In genomic region chr20:43722153-43722505, GRCh38 we compare ENCODE assay signal across 12 cellular contexts. TPM values are rescaled to one million over a fixed set of nuclear protein-coding genes. Genes with fewer than 3 reads are reported as not detected.
DNase-seq lines count a peak whose midpoint lies in the region; ATAC-seq and TF ChIP-seq lines count a peak whose summit lies in the region.
"Had no signal": no experiment of that assay in that cellular context is flagged by ENCODE, and none has a peak within 500 bp of the region (broad histone marks: within the 10 kb centered on the region; RNA-seq: fewer than 3 reads in every experiment).

No MANE protein-coding gene starts in this region.

- intact Hi-C loops in psoas muscle (cut with DNase I) = no loop called here

- H3K36me3 ChIP-seq in psoas muscle (ENCODE audit: insufficient read depth in 1 of 2, low read depth in 1 of 2) = no peaks in the 10 kb centered on the region

- no peak for ATAC-seq in psoas muscle

- H3K9me3 ChIP-seq in psoas muscle = no peaks in the 10 kb centered on the region

- no peaks in the 10 kb centered on the region for H3K4me1 ChIP-seq in psoas muscle

- H3K4me3 ChIP-seq in psoas muscle = no peak overlapping the region

- 39 to 43% (median 41%) methylated on average over 8 of the region's 8 CpGs for WGBS in psoas muscle, 3 donors

- H3K27ac ChIP-seq in psoas muscle = no peak overlapping the region
- H3K27ac ChIP-seq: 22Rv1 had no signal

- no peak for TF ChIP-seq CTCF in psoas muscle (IDR thresholded peaks at IDR 0.05)

- peaks cover 0 to 2% (median 0%) of the 10 kb centered on the region in 3 donors for H3K27me3 ChIP-seq in psoas muscle (ENCODE audit: insufficient read depth in 3 of 3, low read length in 2 of 3)

- DNase-seq in DMS53 treated with DMSO at 0.1 percent for 48 hours (lab: John Stamatoyannopoulos, UW; ENCODE audit: unreplicated experiment) = peak; percentile 24
- DNase-seq in DMS53 (lab: John Stamatoyannopoulos, UW) = no peak
- peak; percentile 30 to 49 for DNase-seq in activated CD4-positive, alpha-beta T cell treated with anti-CD3 and anti-CD28 coated beads, Interleukin-2, amount 50 U/mL, for 48 hours
- peak; percentile 45 for DNase-seq in effector CD8-positive, alpha-beta T cell (lab: John Stamatoyannopoulos, UW)
- peak; percentile 30 to 43 for DNase-seq in stimulated activated CD8-positive, alpha-beta memory T cell treated with anti-CD3 and anti-CD28 coated beads, Interleukin-7, amount 100 ng/mL, for 4 hours (ENCODE audit: low read depth in 2 of 2)
- DNase-seq in DMS153 (lab: John Stamatoyannopoulos, UW) = no peak
- no peak for DNase-seq in psoas muscle
- DNase-seq in kidney glomerular epithelial cell (lab: John Stamatoyannopoulos, UW) = no peak
- DNase-seq: EL had no signal

RNA-seq across cellular contexts. Expression of gene GTSF1L, which starts 4.7 kb away (rescaled TPM):
- not detected for total RNA-seq in psoas muscle
- not detected for polyA plus RNA-seq in psoas muscle
- total RNA-seq: neural crest cell had no signal
- polyA plus RNA-seq: keratinocyte had no signal

RNA-seq across cellular contexts. Expression of gene MYBL2, which starts 55.2 kb away (rescaled TPM):
- total RNA-seq in psoas muscle = under 1 TPM in 1 of 4 donors, not detected in 3; 0.17 TPM
- polyA plus RNA-seq in psoas muscle = under 1 TPM in 2 of 3 donors, not detected in 1; 0.05 to 0.10 TPM

Comparison
In these comparisons a context has a peak if more than half of its experiments do, and no peak if none do; other contexts are left out.
1. DNase-seq: peak in DMS53 treated with DMSO at 0.1 percent for 48 hours (single experiment), activated CD4-positive, alpha-beta T cell treated with anti-CD3 and anti-CD28 coated beads, Interleukin-2, amount 50 U/mL, for 48 hours (2 of 2), effector CD8-positive, alpha-beta T cell (single experiment) and stimulated activated CD8-positive, alpha-beta memory T cell treated with anti-CD3 and anti-CD28 coated beads, Interleukin-7, amount 100 ng/mL, for 4 hours (2 of 2); none in DMS53 (single experiment), DMS153 (single experiment), psoas muscle (0 of 2) and kidney glomerular epithelial cell (single experiment).